ENCODE assay signal across 8 cellular contexts in genomic region chr13:50123002-50123401, GRCh38.
DNase-seq lines count a peak whose midpoint lies in the region; ATAC-seq, FAIRE-seq and TF ChIP-seq lines count a peak whose summit lies in the region.

No MANE protein-coding gene starts in this region.

- no peak for TF ChIP-seq EP300 in HepG2 (IDR thresholded peaks at IDR 0.05; ENCODE audit: low read depth in 2 of 2, low read length in 2 of 2)
- TF ChIP-seq EP300 in HepG2 (CRISPR knock-in tag; IDR thresholded peaks at IDR 0.05; ENCODE audit: borderline replicate concordance), result no peak

- H3K27me3 ChIP-seq in HepG2 (ENCODE audit: control insufficient read depth in 1 of 2, insufficient read depth in 2 of 2, low read length in 2 of 2) (no peaks in the 10 kb centered on the region; a peak in 1 of 5 replicates), tibial artery (no peaks in the 10 kb centered on the region)

- intact Hi-C loops in activated T-helper 2 cell treated with anti-CD3 and anti-CD28 coated beads, Interferon-gamma antibody, Interleukin-2, Interleukin-4, amounts not matched to agents 10 μg/mL and 5 μg/mL and 100 μg/mL, durations not matched to agents 14 hours and 24 hours and 36 hours (cut with micrococcal nuclease), result loop anchor here (1.0 to 2.0 kb wide), 2 partner anchors 16 to 126 kb away; partner anchors contain the start of gene TRIM13
- intact Hi-C loops in HepG2 (cut with micrococcal nuclease; ENCODE audit: unreplicated experiment), result loop anchor here (10.0 kb wide), 1 partner anchor 62 kb away; no protein-coding TSS in a partner anchor
- intact Hi-C loops in tibial artery (cut with DNase I; ENCODE audit: low total_unique reads), result loop anchor here (10.0 kb wide), 2 partner anchors 328 to 1612 kb away; partner anchors contain the start of gene KPNA3

- peak; percentile 73 for FAIRE-seq in HepG2 (lab: Jason Lieb, UNC)

- TF ChIP-seq CTCF in HepG2 (CRISPR knock-in tag; IDR thresholded peaks at IDR 0.05) (no peak), tibial artery (IDR thresholded peaks at IDR 0.05) (no peak)

- no peak for TF ChIP-seq RAD21 in HepG2 (CRISPR knock-in tag; IDR thresholded peaks at IDR 0.05)

- TF ChIP-seq POLR2A in HepG2 (IDR thresholded peaks at IDR 0.05; ENCODE audit: insufficient read depth in 1 of 2, low read depth in 2 of 2, low read length in 2 of 2), result no peak; a peak in 1 of 4 replicates

- H3K27ac ChIP-seq in HepG2 (ENCODE audit: extremely low read length, insufficient read depth, low read length), result peak overlapping the region; percentile 98
- H3K27ac ChIP-seq in tibial artery, result peak overlapping the region; percentile 100

- H3K9me3 ChIP-seq in HepG2 (ENCODE audit: low read length), result no peaks in the 10 kb centered on the region
- H3K9me3 ChIP-seq in tibial artery, result no peaks in the 10 kb centered on the region

- H3K27ac Mint-ChIP-seq in activated T-helper 2 cell treated with anti-CD3 and anti-CD28 coated beads, Interferon-gamma antibody, Interleukin-2, Interleukin-4, amounts not matched to agents 10 μg/mL and 5 μg/mL and 100 μg/mL, durations not matched to agents 14 hours and 24 hours and 36 hours, result no peak overlapping the region

- CTCF ChIA-PET in HepG2 (lab: Yijun Ruan, JAX; ENCODE audit: low intra/inter-chr PET ratio, low total read pairs), result no interaction called here

- no peak for DNase-seq in activated T-cell treated with anti-CD3 and anti-CD28 coated beads, Interleukin-2, amount 50 U/mL, for 4 hours
- DNase-seq in activated T-cell treated with anti-CD3 and anti-CD28 coated beads, Interleukin-2, amount 50 U/mL, for 48 hours, result no peak
- DNase-seq in activated T-helper 2 cell treated with anti-CD3 and anti-CD28 coated beads, Interferon-gamma antibody, Interleukin-2, Interleukin-4, amounts not matched to agents 10 μg/mL and 5 μg/mL and 100 μg/mL, durations not matched to agents 14 hours and 24 hours and 36 hours (ENCODE audit: low spot score), result no peak
- DNase-seq in HepG2 (ENCODE audit: low spot score) (peak; percentile 41), tibial artery (no peak), retina (no peak), midbrain (lab: John Stamatoyannopoulos, UW) (no peak)

- no peaks in the 10 kb centered on the region for H3K27me3 Mint-ChIP-seq in activated T-cell treated with anti-CD3 and anti-CD28 coated beads, Interleukin-2, amount 50 U/mL, for 4 hours (ENCODE audit: low read depth)
- peaks cover 22% of the 10 kb centered on the region for H3K27me3 Mint-ChIP-seq in activated T-helper 2 cell treated with anti-CD3 and anti-CD28 coated beads, Interferon-gamma antibody, Interleukin-2, Interleukin-4, amounts not matched to agents 10 μg/mL and 5 μg/mL and 100 μg/mL, durations not matched to agents 14 hours and 24 hours and 36 hours (ENCODE audit: low read depth)

- H3K4me3 ChIP-seq in HepG2 (replicated peaks in 1 of 3; ENCODE audit: insufficient read depth in 1 of 3, low read depth in 2 of 3, low read length in 3 of 3) (peak overlapping the region; percentile 67 to 95 (median 86); a peak in 5 of 6 replicates), tibial artery (peak overlapping the region; percentile 95 to 96)

- H3K4me1 ChIP-seq in HepG2 (ENCODE audit: insufficient read depth, low read length) (peaks cover 34% of the 10 kb centered on the region), tibial artery (peaks cover 0 to 35% (median 28%) of the 10 kb centered on the region in 4 donors)

- H3K4me2 ChIP-seq in HepG2 (ENCODE audit: low read depth, low read length), result peak overlapping the region; percentile 91

- no peaks in the 10 kb centered on the region for H4K20me1 ChIP-seq in HepG2 (ENCODE audit: insufficient read depth, low read length)

- peaks cover 3% of the 10 kb centered on the region for H3K36me3 Mint-ChIP-seq in activated T-cell treated with anti-CD3 and anti-CD28 coated beads, Interleukin-2, amount 50 U/mL, for 4 hours (ENCODE audit: insufficient read depth)
- H3K36me3 Mint-ChIP-seq in activated T-helper 2 cell treated with anti-CD3 and anti-CD28 coated beads, Interferon-gamma antibody, Interleukin-2, Interleukin-4, amounts not matched to agents 10 μg/mL and 5 μg/mL and 100 μg/mL, durations not matched to agents 14 hours and 24 hours and 36 hours (ENCODE audit: low read depth), result peaks cover 32% of the 10 kb centered on the region

- in situ Hi-C loops in HepG2 (cut with HindIII; ENCODE audit: extremely low pct_ligation_motif_present, low pct_unique_long_range_greater_than_20kb), result no loop called here

- WGBS in HepG2 (ENCODE audit: low lambda C conversion rate), result 31% methylated on average over 3 of the region's 3 CpGs

- peaks cover 0 to 7% of the 10 kb centered on the region in 2 experiments; a peak in 2 of 5 replicates for H3K36me3 ChIP-seq in HepG2 (replicated peaks in 1 of 2; ENCODE audit: control insufficient read depth in 1 of 2, insufficient read depth in 2 of 2, low read length in 2 of 2)
- H3K36me3 ChIP-seq in tibial artery, result no peaks in the 10 kb centered on the region

- H3K9me3 Mint-ChIP-seq in activated T-cell treated with anti-CD3 and anti-CD28 coated beads, Interleukin-2, amount 50 U/mL, for 4 hours, result no peaks in the 10 kb centered on the region
- H3K9me3 Mint-ChIP-seq in activated T-helper 2 cell treated with anti-CD3 and anti-CD28 coated beads, Interferon-gamma antibody, Interleukin-2, Interleukin-4, amounts not matched to agents 10 μg/mL and 5 μg/mL and 100 μg/mL, durations not matched to agents 14 hours and 24 hours and 36 hours, result peaks cover 7% of the 10 kb centered on the region

- H3K4me3 Mint-ChIP-seq in activated T-cell treated with anti-CD3 and anti-CD28 coated beads, Interleukin-2, amount 50 U/mL, for 4 hours, result peak overlapping the region; percentile 83
- H3K4me3 Mint-ChIP-seq in activated T-helper 2 cell treated with anti-CD3 and anti-CD28 coated beads, Interferon-gamma antibody, Interleukin-2, Interleukin-4, amounts not matched to agents 10 μg/mL and 5 μg/mL and 100 μg/mL, durations not matched to agents 14 hours and 24 hours and 36 hours (ENCODE audit: low read depth), result peak overlapping the region; percentile 72

- no peak overlapping the region for H2AFZ ChIP-seq in HepG2 (ENCODE audit: low read length)

- ATAC-seq in activated T-cell treated with anti-CD3 and anti-CD28 coated beads, Interleukin-2, amount 50 U/mL, for 4 hours, result no peak
- ATAC-seq in HepG2 (no peak), GM21723 (IDR thresholded peaks at IDR 0.05; ENCODE audit: unreplicated experiment) (no peak)

- H3K9ac ChIP-seq in HepG2 (ENCODE audit: insufficient read depth, low read depth, low read length), result peak overlapping the region; percentile 96

- POLR2A ChIA-PET in HepG2 (lab: Yijun Ruan, JAX), result interaction anchor here (0.9 to 5.7 kb wide), 6 partner anchors 8 to 126 kb away, joined by 3 to 74 read pairs (median 6); partner anchors contain the start of gene TRIM13

- peaks cover 50% of the 10 kb centered on the region for H3K4me1 Mint-ChIP-seq in activated T-cell treated with anti-CD3 and anti-CD28 coated beads, Interleukin-2, amount 50 U/mL, for 4 hours (ENCODE audit: low read depth)
- peaks cover 26% of the 10 kb centered on the region for H3K4me1 Mint-ChIP-seq in activated T-helper 2 cell treated with anti-CD3 and anti-CD28 coated beads, Interferon-gamma antibody, Interleukin-2, Interleukin-4, amounts not matched to agents 10 μg/mL and 5 μg/mL and 100 μg/mL, durations not matched to agents 14 hours and 24 hours and 36 hours (ENCODE audit: low read depth)

- peaks cover 37% of the 10 kb centered on the region for H3K79me2 ChIP-seq in HepG2 (ENCODE audit: insufficient read depth, low read length)

- no TSS peak for BruUV-seq in HepG2 (replicated peaks; lab: Mats Ljungman, UMichigan)

TF ChIP-seq in HepG2, 621 proteins besides CTCF, POLR2A, EP300 and RAD21 (continues in another document):
- TF ChIP-seq ZNF12 (CRISPR knock-in tag; IDR thresholded peaks at IDR 0.05) (peak; percentile 55), LCORL (IDR thresholded peaks at IDR 0.05) (no peak), LCORL (CRISPR knock-in tag; IDR thresholded peaks at IDR 0.05) (peak; percentile 61; the same call in 1 of the 2 replicates), DRAP1 (CRISPR knock-in tag; IDR thresholded peaks at IDR 0.05) (0 out of 2 replicates have a peak, but pooled peaks have one; percentile 5), PAXIP1 (CRISPR knock-in tag; conservative IDR thresholded peaks at IDR 0.05) (0 out of 2 replicates have a peak, but pooled peaks have one; percentile 28)
